Comparison of ENCODE assay signal across 29 cellular contexts in genomic region chr12:125166046-125166445, GRCh38. TPM values are rescaled to one million over a fixed set of nuclear protein-coding genes. Genes with fewer than 3 reads are reported as not detected.
"Had no signal": no experiment of that assay in that cellular context is flagged by ENCODE, and none has a peak within 500 bp of the region (broad histone marks: within the 10 kb centered on the region; RNA-seq: fewer than 3 reads in every experiment).

No MANE protein-coding gene starts in this region.

- ATAC-seq: activated T-helper 17 cell treated with anti-CD3 and anti-CD28 coated beads, Interleukin-2, amount 50 U/mL, for 72 hours; SK-N-SH treated with all-trans-retinoic acid at 6 μM for 48 hours; WTC11 had no signal

- H3K4me1 Mint-ChIP-seq: activated CD4-positive, alpha-beta T cell treated with anti-CD3 and anti-CD28 coated beads, Interleukin-2, amount 10 ng/mL, durations not matched to agents 24 days and 14 days; activated T-helper 17 cell treated with anti-CD3 and anti-CD28 coated beads, Interleukin-2, amount 50 U/mL, for 72 hours had no signal

- H3K9me3 ChIP-seq: SJSA1 had no signal

- H3K4me2 ChIP-seq: KMS-11, PC-9 had no signal

- H3K36me3 ChIP-seq: cardiac muscle cell, SJSA1 had no signal

- H3K9me3 Mint-ChIP-seq: activated CD4-positive, alpha-beta T cell treated with anti-CD3 and anti-CD28 coated beads, Interleukin-2, amount 10 ng/mL, durations not matched to agents 24 days and 14 days; activated naive CD4-positive, alpha-beta T cell treated with anti-CD3 and anti-CD28 coated beads for 36 hours; activated T-helper 17 cell treated with anti-CD3 and anti-CD28 coated beads, Interleukin-2, amount 50 U/mL, for 72 hours; T-helper 2 cell treated with Interferon-gamma antibody and Interleukin-4, amounts not matched to agents 5 μg/mL and 100 μg/mL, for 36 hours had no signal

- H3K4me1 ChIP-seq: SJSA1 had no signal

- H3K27me3 Mint-ChIP-seq: activated CD4-positive, alpha-beta T cell treated with anti-CD3 and anti-CD28 coated beads, Interleukin-2, amount 10 ng/mL, durations not matched to agents 24 days and 14 days had no signal

- DNase-seq: activated CD4-positive, alpha-beta T cell treated with anti-CD3 and anti-CD28 coated beads, Interleukin-2, amount 10 ng/mL, durations not matched to agents 24 days and 14 days; activated CD4-positive, alpha-beta T cell treated with anti-CD3 and anti-CD28 coated beads, Interleukin-2, amount 50 U/mL, for 48 hours; activated CD4-positive, CD25-positive, alpha-beta regulatory T cell treated with anti-CD3 and anti-CD28 coated beads, Interleukin-2, amount 50 U/mL, for 72 hours; activated CD8-positive, alpha-beta memory T cell treated with anti-CD3 and anti-CD28 coated beads for 24 hours; activated gamma-delta T cell; activated naive CD4-positive, alpha-beta T cell treated with anti-CD3 and anti-CD28 coated beads for 36 hours; activated T-cell treated with anti-CD3 and anti-CD28 coated beads, Interleukin-2, amount 50 U/mL, for 48 hours; amygdala; MM.1S; NCI-H1105 treated with DMSO at 0.1 percent for 48 hours; NCI-H1436 treated with DMSO at 0.1 percent for 48 hours; NCI-H187; NCI-H2081; NCI-H446; NCI-H524; PC-9; RPMI8226; SHP77; SW 1271 had no signal

- H2AFZ ChIP-seq: PC-9 had no signal

- H3K9ac ChIP-seq: KMS-11 had no signal

- H3K27me3 ChIP-seq: cardiac muscle cell had no signal

- H3K27ac Mint-ChIP-seq: activated CD4-positive, alpha-beta T cell treated with anti-CD3 and anti-CD28 coated beads, Interleukin-2, amount 10 ng/mL, durations not matched to agents 24 days and 14 days; activated naive CD4-positive, alpha-beta T cell treated with anti-CD3 and anti-CD28 coated beads for 36 hours; activated naive CD8-positive, alpha-beta T cell; activated T-helper 17 cell treated with anti-CD3 and anti-CD28 coated beads, Interleukin-2, amount 50 U/mL, for 72 hours; brain; T-helper 2 cell treated with Interferon-gamma antibody and Interleukin-4, amounts not matched to agents 5 μg/mL and 100 μg/mL, for 36 hours; WTC11 had no signal

- H3K4me3 ChIP-seq: cardiac muscle cell, PC-9, SJSA1 had no signal

- H3K36me3 Mint-ChIP-seq: activated naive CD8-positive, alpha-beta T cell; brain; WTC11 had no signal

- H3K4me3 Mint-ChIP-seq: activated CD4-positive, alpha-beta T cell treated with anti-CD3 and anti-CD28 coated beads, Interleukin-2, amount 10 ng/mL, durations not matched to agents 24 days and 14 days; activated naive CD4-positive, alpha-beta T cell treated with anti-CD3 and anti-CD28 coated beads for 36 hours; activated naive CD8-positive, alpha-beta T cell; activated T-helper 17 cell treated with anti-CD3 and anti-CD28 coated beads, Interleukin-2, amount 50 U/mL, for 72 hours; brain; T-helper 2 cell treated with Interferon-gamma antibody and Interleukin-4, amounts not matched to agents 5 μg/mL and 100 μg/mL, for 36 hours; WTC11 had no signal

- H3K27ac ChIP-seq: cardiac muscle cell, KMS-11, PC-9, SJSA1 had no signal

RNA-seq across cellular contexts. Expression of gene TMEM132B, which starts 20.1 kb away (rescaled TPM):
- total RNA-seq: activated CD4-positive, alpha-beta T cell treated with anti-CD3 and anti-CD28 coated beads, Interleukin-2, amount 10 ng/mL, durations not matched to agents 24 days and 14 days; activated naive CD4-positive, alpha-beta T cell treated with anti-CD3 and anti-CD28 coated beads for 36 hours; activated T-helper 17 cell treated with anti-CD3 and anti-CD28 coated beads, Interleukin-2, amount 50 U/mL, for 72 hours; PC-9; T-helper 1 cell treated with Interleukin-12 subunit alpha and Interleukin-12 subunit beta and Interleukin-4 antibody, amounts not matched to agents 30 ng/mL and 1 ng/mL, for 36 hours had no signal
